In genomic region chr5:124660229-124661093, GRCh38 we compare ENCODE assay signal across 11 cellular contexts.
A peak's percentile ranks its signal among the peaks of the same experiment; 100 is the strongest.
DNase-seq lines count a peak whose midpoint lies in the region; ATAC-seq and TF ChIP-seq lines count a peak whose summit lies in the region.
"Had no signal": no experiment of that assay in that cellular context is flagged by ENCODE, and none has a peak within 500 bp of the region (broad histone marks: within the 10 kb centered on the region; RNA-seq: fewer than 3 reads in every experiment).

No MANE protein-coding gene starts in this region.

- peaks cover 3% of the 10 kb centered on the region for H3K36me3 Mint-ChIP-seq in neural progenitor cell

- peaks cover 78% of the 10 kb centered on the region for H3K4me1 Mint-ChIP-seq in neural progenitor cell

- POLR2A ChIA-PET in PC-9 (lab: Charles Lee; ENCODE audit: unreplicated experiment): interaction anchor here (0.5 to 1.1 kb wide), 3 partner anchors 32 to 87 kb away, joined by 3 to 29 read pairs (median 5); no protein-coding TSS in a partner anchor

- ATAC-seq in GM21447 (IDR thresholded peaks at IDR 0.05; ENCODE audit: unreplicated experiment) (no peak), HG02623 (IDR thresholded peaks at IDR 0.05; ENCODE audit: unreplicated experiment) (no peak)
- ATAC-seq: activated T-cell treated with anti-CD3 and anti-CD28 coated beads, Interleukin-2, amount 50 U/mL, for 4 hours had no signal

- H3K36me3 ChIP-seq in DOHH2 (ENCODE audit: control insufficient read depth, low read length) (no peaks in the 10 kb centered on the region; the same call in 1 of the 2 replicates), PC-9 (ENCODE audit: low read depth) (no peaks in the 10 kb centered on the region), neural progenitor cell (no peaks in the 10 kb centered on the region)

- peaks cover 28% of the 10 kb centered on the region for H3F3A ChIP-seq in DOHH2 (ENCODE audit: control insufficient read depth, insufficient read depth)
- H3F3A ChIP-seq in PC-9 (ENCODE audit: insufficient read depth, low read depth): peaks cover 45% of the 10 kb centered on the region
- peaks cover 67% of the 10 kb centered on the region for H3F3A ChIP-seq in neural progenitor cell (ENCODE audit: low read depth)

- intact Hi-C loops in PC-9 (cut with micrococcal nuclease; ENCODE audit: unreplicated experiment): loop anchor here (1.0 to 5.0 kb wide), 4 partner anchors 63 to 258 kb away; no protein-coding TSS in a partner anchor

- H3K4me1 ChIP-seq in DOHH2 (ENCODE audit: control insufficient read depth, low read length): peaks cover 100% of the 10 kb centered on the region
- peaks cover 75% of the 10 kb centered on the region for H3K4me1 ChIP-seq in PC-9 (replicated peaks; ENCODE audit: insufficient read depth)
- peaks cover 94% of the 10 kb centered on the region for H3K4me1 ChIP-seq in neural progenitor cell

- no peaks in the 10 kb centered on the region for H3K9me3 Mint-ChIP-seq in neural progenitor cell
- H3K9me3 Mint-ChIP-seq: activated T-cell treated with anti-CD3 and anti-CD28 coated beads, Interleukin-2, amount 50 U/mL, for 4 hours had no signal

- DNase-seq in PC-9: peak; percentile 80 to 91
- peak; percentile 87 for DNase-seq in epithelial cell of proximal tubule (ENCODE audit: low read depth)
- DNase-seq in neural progenitor cell (ENCODE audit: low spot score): peak; percentile 22
- no peak for DNase-seq in coronary artery (ENCODE audit: low spot score)
- no peak for DNase-seq in activated T-cell treated with anti-CD3 and anti-CD28 coated beads for 4 hours
- DNase-seq: activated T-cell treated with anti-CD3 and anti-CD28 coated beads, Interleukin-2, amount 50 U/mL, for 4 hours; DND-41; KBM-7 had no signal

- CTCF ChIA-PET in PC-9 (lab: Charles Lee): no interaction called here

- peak overlapping the region; percentile 89 for H3K27ac ChIP-seq in DOHH2 (ENCODE audit: low read depth, low read length)
- H3K27ac ChIP-seq in PC-9: peak overlapping the region; percentile 81
- H3K27ac ChIP-seq in neural progenitor cell: peak overlapping the region; percentile 82
- no peak overlapping the region for H3K27ac ChIP-seq in coronary artery

- no peak overlapping the region for H3K9ac ChIP-seq in neural progenitor cell

- no peaks in the 10 kb centered on the region for H3K9me3 ChIP-seq in DOHH2 (ENCODE audit: control insufficient read depth, insufficient read depth, low read length)
- no peaks in the 10 kb centered on the region for H3K9me3 ChIP-seq in PC-9 (ENCODE audit: insufficient read depth, low read depth)
- H3K9me3 ChIP-seq in neural progenitor cell (ENCODE audit: low read depth): no peaks in the 10 kb centered on the region

- H3K27me3 Mint-ChIP-seq in neural progenitor cell (ENCODE audit: insufficient read depth, low read depth): peaks cover 3% of the 10 kb centered on the region

- H3K27ac Mint-ChIP-seq in neural progenitor cell: peak overlapping the region; percentile 90

- no peak for TF ChIP-seq CTCF in DOHH2 (IDR thresholded peaks at IDR 0.05; ENCODE audit: low read depth, low read length, poor library complexity, severe bottlenecking)
- no peak for TF ChIP-seq CTCF in PC-9 (conservative IDR thresholded peaks at IDR 0.05)
- no peak for TF ChIP-seq CTCF in epithelial cell of proximal tubule (conservative IDR thresholded peaks at IDR 0.05; ENCODE audit: low read depth, low read length)
- TF ChIP-seq CTCF in neural progenitor cell (IDR thresholded peaks at IDR 0.05): no peak
- no peak for TF ChIP-seq CTCF in coronary artery (IDR thresholded peaks at IDR 0.05)

- H3K4me3 Mint-ChIP-seq in neural progenitor cell: peak overlapping the region; percentile 74
- H3K4me3 Mint-ChIP-seq: activated T-cell treated with anti-CD3 and anti-CD28 coated beads, Interleukin-2, amount 50 U/mL, for 4 hours had no signal

- no peaks in the 10 kb centered on the region for H4K20me1 ChIP-seq in DOHH2 (ENCODE audit: control insufficient read depth, insufficient read depth, low read depth, low read length)
- no peaks in the 10 kb centered on the region for H4K20me1 ChIP-seq in PC-9 (ENCODE audit: insufficient read depth)
- peaks cover 98% of the 10 kb centered on the region for H4K20me1 ChIP-seq in neural progenitor cell (ENCODE audit: low read depth)

- H3K4me2 ChIP-seq in DOHH2 (ENCODE audit: low read length): peak overlapping the region; percentile 86
- H3K4me2 ChIP-seq in PC-9: peak overlapping the region; percentile 72
- peak overlapping the region; percentile 75 for H3K4me2 ChIP-seq in neural progenitor cell

- H3K79me2 ChIP-seq in DOHH2 (ENCODE audit: control insufficient read depth, low read length) (peaks cover 99% of the 10 kb centered on the region), PC-9 (ENCODE audit: low read depth) (no peaks in the 10 kb centered on the region), neural progenitor cell (ENCODE audit: low read depth) (peaks cover 99% of the 10 kb centered on the region)

- H3K4me3 ChIP-seq in DOHH2 (ENCODE audit: low read length) (peak overlapping the region; percentile 60), PC-9 (peak overlapping the region; percentile 16; the same call in 1 of the 2 replicates), epithelial cell of proximal tubule (ENCODE audit: low read depth, low read length) (no peak overlapping the region), neural progenitor cell (peak overlapping the region; percentile 41), coronary artery (no peak overlapping the region)

- H2AFZ ChIP-seq in PC-9 (0 out of 2 replicates have a peak overlapping the region, but pooled peaks have one; percentile 34), neural progenitor cell (replicated peaks) (no peak overlapping the region)

- H3K9me2 ChIP-seq in DOHH2 (replicated peaks; ENCODE audit: control insufficient read depth, low read length): no peaks in the 10 kb centered on the region
- no peaks in the 10 kb centered on the region for H3K9me2 ChIP-seq in PC-9 (ENCODE audit: insufficient read depth)

- no TSS peak for BruUV-seq in PC-9 (replicated peaks; lab: Mats Ljungman, UMichigan)

- H3K27me3 ChIP-seq in DOHH2 (ENCODE audit: control insufficient read depth, low read length) (no peaks in the 10 kb centered on the region), PC-9 (ENCODE audit: insufficient read depth, low read depth) (no peaks in the 10 kb centered on the region), neural progenitor cell (no peaks in the 10 kb centered on the region)

Comparison
In these comparisons a context has a peak if more than half of its experiments do, and no peak if none do; other contexts are left out.
1. H3K27ac ChIP-seq: peak in DOHH2 (single experiment), PC-9 (single experiment) and neural progenitor cell (single experiment); none in coronary artery (0 of 2).
2. H3K4me3 ChIP-seq: peak in DOHH2 (single experiment), PC-9 (single experiment) and neural progenitor cell (single experiment); none in epithelial cell of proximal tubule (single experiment) and coronary artery (single experiment).
3. DNase-seq: peak in PC-9 (2 of 2), epithelial cell of proximal tubule (single experiment) and neural progenitor cell (single experiment); none in coronary artery (single experiment) and activated T-cell treated with anti-CD3 and anti-CD28 coated beads for 4 hours (single experiment).
4. Peak in every context shown above with its lines, with median percentiles within 50 percentile points of each other: H3K4me2 ChIP-seq.